ENCODE assay signal across 8 cellular contexts in the genomic region with DNA sequence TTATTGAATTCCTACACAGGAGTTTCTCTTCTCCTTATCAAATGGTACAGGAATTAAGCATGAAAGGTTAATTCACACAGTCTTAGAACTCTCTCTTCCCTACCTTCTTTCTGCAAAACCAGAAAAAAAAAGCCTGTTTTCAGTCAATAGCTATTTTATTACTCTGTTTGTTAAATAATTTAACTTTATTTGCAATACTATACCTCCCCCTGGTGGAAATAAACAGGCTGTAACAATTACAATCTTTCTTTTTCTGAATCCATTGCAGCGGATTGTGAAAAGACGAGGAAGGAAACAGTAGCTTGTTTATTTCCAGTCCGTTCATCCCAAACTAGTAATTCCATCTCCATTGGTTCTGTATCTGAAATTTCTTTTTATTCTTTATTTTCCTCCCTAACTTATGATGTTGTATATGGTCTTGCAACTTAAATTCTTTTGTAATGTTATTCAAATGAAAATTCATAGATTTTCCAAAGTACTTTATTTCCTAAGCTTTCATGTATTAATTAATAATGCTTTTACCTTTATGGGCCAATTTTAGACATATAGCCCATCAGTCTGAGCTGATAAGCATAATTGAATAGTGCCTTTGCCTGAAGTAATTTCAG.
DNase-seq lines count a peak whose midpoint lies in the region; ATAC-seq, FAIRE-seq and TF ChIP-seq lines count a peak whose summit lies in the region.

No MANE protein-coding gene starts in this region.

- no peak overlapping the region for H3K27ac Mint-ChIP-seq in astrocyte (ENCODE audit: unreplicated experiment)
- no peak overlapping the region for H3K27ac Mint-ChIP-seq in T-helper 2 cell treated with Interferon-gamma antibody and Interleukin-4, amounts not matched to agents 5 μg/mL and 100 μg/mL, for 36 hours
- H3K27ac Mint-ChIP-seq in activated T-helper 17 cell treated with anti-CD3 and anti-CD28 coated beads, Interleukin-2, amount 50 U/mL, for 72 hours = no peak overlapping the region

- DNase-seq in NCI-H2171 treated with DMSO at 0.1 percent for 48 hours (lab: John Stamatoyannopoulos, UW) = peak; percentile 61
- no peak for DNase-seq in NCI-H2171 (lab: John Stamatoyannopoulos, UW)
- peak; percentile 6 to 25 for DNase-seq in NCI-H1930 (lab: John Stamatoyannopoulos, UW)
- peak; percentile 29 for DNase-seq in astrocyte (ENCODE audit: low read depth)
- peak; percentile 74 for DNase-seq in left kidney (ENCODE audit: low read depth, low spot score)
- DNase-seq in NCI-H128 (lab: John Stamatoyannopoulos, UW; ENCODE audit: unreplicated experiment) = no peak
- no peak for DNase-seq in T-helper 2 cell treated with Interferon-gamma antibody and Interleukin-4, amounts not matched to agents 5 μg/mL and 100 μg/mL, for 36 hours (ENCODE audit: low spot score)

- H3K9me3 Mint-ChIP-seq in astrocyte (ENCODE audit: unreplicated experiment) = no peaks in the 10 kb centered on the region
- H3K9me3 Mint-ChIP-seq in T-helper 2 cell treated with Interferon-gamma antibody and Interleukin-4, amounts not matched to agents 5 μg/mL and 100 μg/mL, for 36 hours = peaks cover 5% of the 10 kb centered on the region
- peaks cover 5% of the 10 kb centered on the region for H3K9me3 Mint-ChIP-seq in activated T-helper 17 cell treated with anti-CD3 and anti-CD28 coated beads, Interleukin-2, amount 50 U/mL, for 72 hours

- no peak overlapping the region for H3K4me3 Mint-ChIP-seq in astrocyte (ENCODE audit: unreplicated experiment)
- H3K4me3 Mint-ChIP-seq in T-helper 2 cell treated with Interferon-gamma antibody and Interleukin-4, amounts not matched to agents 5 μg/mL and 100 μg/mL, for 36 hours = no peak overlapping the region
- H3K4me3 Mint-ChIP-seq in activated T-helper 17 cell treated with anti-CD3 and anti-CD28 coated beads, Interleukin-2, amount 50 U/mL, for 72 hours = no peak overlapping the region

- no peak overlapping the region for H3K27ac ChIP-seq in astrocyte (ENCODE audit: low read depth, low read length)

- H2AFZ ChIP-seq in astrocyte (ENCODE audit: low read depth, low read length) = no peak overlapping the region

- H4K20me1 ChIP-seq in astrocyte (ENCODE audit: insufficient read depth, low read length) = no peaks in the 10 kb centered on the region

- H3K27me3 ChIP-seq in astrocyte (ENCODE audit: insufficient read depth, low read length) = no peaks in the 10 kb centered on the region

- H3K4me1 ChIP-seq in astrocyte (ENCODE audit: insufficient read depth, low read length) = no peaks in the 10 kb centered on the region

- no peak overlapping the region for H3K4me2 ChIP-seq in astrocyte (ENCODE audit: low read length)

- ATAC-seq in activated T-helper 17 cell treated with anti-CD3 and anti-CD28 coated beads, Interleukin-2, amount 50 U/mL, for 72 hours (replicated peaks) = no peak

- H3K4me3 ChIP-seq in astrocyte (ENCODE audit: insufficient read depth, low read depth, low read length) = no peak overlapping the region

- peaks cover 4% of the 10 kb centered on the region for H3K27me3 Mint-ChIP-seq in astrocyte (ENCODE audit: low read depth, unreplicated experiment)
- H3K27me3 Mint-ChIP-seq in T-helper 2 cell treated with Interferon-gamma antibody and Interleukin-4, amounts not matched to agents 5 μg/mL and 100 μg/mL, for 36 hours (ENCODE audit: low read depth) = peaks cover 8% of the 10 kb centered on the region
- H3K27me3 Mint-ChIP-seq in activated T-helper 17 cell treated with anti-CD3 and anti-CD28 coated beads, Interleukin-2, amount 50 U/mL, for 72 hours = peaks cover 21% of the 10 kb centered on the region

- H3K4me1 Mint-ChIP-seq in astrocyte (ENCODE audit: low read depth, unreplicated experiment) = peaks cover 7% of the 10 kb centered on the region
- no peaks in the 10 kb centered on the region for H3K4me1 Mint-ChIP-seq in T-helper 2 cell treated with Interferon-gamma antibody and Interleukin-4, amounts not matched to agents 5 μg/mL and 100 μg/mL, for 36 hours (ENCODE audit: low read depth)
- H3K4me1 Mint-ChIP-seq in activated T-helper 17 cell treated with anti-CD3 and anti-CD28 coated beads, Interleukin-2, amount 50 U/mL, for 72 hours = no peaks in the 10 kb centered on the region

- H3K9ac ChIP-seq in astrocyte (ENCODE audit: low read length) = no peak overlapping the region

- H3K36me3 Mint-ChIP-seq in astrocyte (ENCODE audit: low read depth, unreplicated experiment) = no peaks in the 10 kb centered on the region
- no peaks in the 10 kb centered on the region for H3K36me3 Mint-ChIP-seq in T-helper 2 cell treated with Interferon-gamma antibody and Interleukin-4, amounts not matched to agents 5 μg/mL and 100 μg/mL, for 36 hours (ENCODE audit: low read depth)
- H3K36me3 Mint-ChIP-seq in activated T-helper 17 cell treated with anti-CD3 and anti-CD28 coated beads, Interleukin-2, amount 50 U/mL, for 72 hours (ENCODE audit: low read depth) = no peaks in the 10 kb centered on the region

- TF ChIP-seq CTCF in astrocyte (IDR thresholded peaks at IDR 0.05; ENCODE audit: insufficient read depth, low read depth, low read length) = peak; percentile 78

- no peaks in the 10 kb centered on the region for H3K9me3 ChIP-seq in astrocyte (ENCODE audit: insufficient read depth, low read depth, low read length)

- H3K79me2 ChIP-seq in astrocyte (ENCODE audit: insufficient read depth, low read length) = no peaks in the 10 kb centered on the region

- FAIRE-seq in astrocyte (lab: Jason Lieb, UNC) = no peak

- H3K36me3 ChIP-seq in astrocyte (ENCODE audit: insufficient read depth, low read length) = no peaks in the 10 kb centered on the region

Comparison
In these comparisons a context has a peak if more than half of its experiments do, and no peak if none do; other contexts are left out.
1. DNase-seq: peak in NCI-H2171 treated with DMSO at 0.1 percent for 48 hours (single experiment), NCI-H1930 (2 of 2), astrocyte (single experiment) and left kidney (single experiment); none in NCI-H2171 (single experiment), NCI-H128 (single experiment) and T-helper 2 cell treated with Interferon-gamma antibody and Interleukin-4, amounts not matched to agents 5 μg/mL and 100 μg/mL, for 36 hours (single experiment).